1 cellular context compared by ENCODE assay signal in genomic region chr3:59653405-59654119, GRCh38.
TF ChIP-seq lines count a peak whose summit lies in the region.

No MANE protein-coding gene starts in this region.

TF ChIP-seq in GM23338, 12 proteins besides CTCF, POLR2A, EP300 and RAD21 (continued from another document):
- TF ChIP-seq ZNF462 (CRISPR knock-in tag; IDR thresholded peaks at IDR 0.05) (no peak), CREB1 (CRISPR knock-in tag; IDR thresholded peaks at IDR 0.05; ENCODE audit: low read depth) (no peak), EZH2 (IDR thresholded peaks at IDR 0.05; ENCODE audit: low read depth, unreplicated experiment) (no peak), ZNF114 (CRISPR knock-in tag; IDR thresholded peaks at IDR 0.05) (no peak), REST (IDR thresholded peaks at IDR 0.05; ENCODE audit: unreplicated experiment) (no peak), ETS1 (IDR thresholded peaks at IDR 0.05) (no peak), NANOG (IDR thresholded peaks at IDR 0.05; ENCODE audit: borderline replicate concordance) (no peak), STAT1 (IDR thresholded peaks at IDR 0.05; ENCODE audit: unreplicated experiment) (no peak)
